23 cellular contexts compared by ENCODE assay signal in the genomic region with DNA sequence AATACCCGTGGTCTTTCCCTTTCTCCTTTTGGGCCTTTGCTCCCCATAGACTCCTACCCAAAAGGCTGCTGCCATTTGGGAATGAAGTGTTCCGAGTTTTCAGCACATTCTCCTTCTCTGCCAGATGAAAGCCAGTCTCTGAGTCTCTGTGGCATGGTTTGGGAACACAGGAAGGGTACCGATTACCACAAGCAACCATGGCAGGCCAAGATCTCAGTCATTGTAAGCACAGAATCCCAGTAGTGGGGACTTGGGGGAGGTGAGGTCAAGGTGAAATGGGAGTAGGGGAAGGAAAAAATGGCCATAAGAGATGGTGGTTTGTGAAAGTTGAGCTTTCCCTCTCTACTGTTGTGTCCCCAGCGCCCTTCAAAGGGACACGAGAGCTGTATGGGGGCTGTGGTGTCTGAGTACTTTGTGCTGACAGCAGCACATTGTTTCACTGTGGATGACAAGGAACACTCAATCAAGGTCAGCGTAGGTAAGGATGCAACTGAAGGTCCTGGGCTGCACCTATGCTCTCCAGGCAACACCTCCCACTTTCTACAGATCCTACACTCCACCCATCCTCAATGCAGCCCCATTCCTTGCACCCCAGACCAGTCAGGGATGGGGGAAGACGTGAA. TPM values are rescaled to one million over a fixed set of nuclear protein-coding genes. Genes with fewer than 3 reads are reported as not detected.
DNase-seq lines count a peak whose midpoint lies in the region; ATAC-seq, FAIRE-seq and TF ChIP-seq lines count a peak whose summit lies in the region.
"Had no signal": no experiment of that assay in that cellular context is flagged by ENCODE, and none has a peak within 500 bp of the region (broad histone marks: within the 10 kb centered on the region; RNA-seq: fewer than 3 reads in every experiment).

No MANE protein-coding gene starts in this region.

- peak overlapping the region in 2 of 6 donors; percentile 24 to 71 for H3K27ac Mint-ChIP-seq in immature natural killer cell
- H3K27ac Mint-ChIP-seq: activated CD8-positive, alpha-beta memory T cell treated with anti-CD3 and anti-CD28 coated beads, Interleukin-2, amount 10 ng/mL, durations not matched to agents 7 days and 5 days; neural progenitor cell; stimulated activated naive CD8-positive, alpha-beta T cell treated with anti-CD3 and anti-CD28 coated beads, Interleukin-15, Interleukin-2, amounts not matched to agents 100 ng/mL and 50 ng/mL, for 24 hours; T-helper 1 cell treated with Interleukin-12 subunit alpha and Interleukin-12 subunit beta and Interleukin-4 antibody, amounts not matched to agents 30 μg/mL and 1 μg/mL, for 36 hours had no signal

- peaks cover 19 to 24% (median 22%) of the 10 kb centered on the region in 3 donors for H3K36me3 Mint-ChIP-seq in immature natural killer cell

- TF ChIP-seq EP300 in A549 (IDR thresholded peaks at IDR 0.05), result no peak

- no peak overlapping the region for H3K4me3 Mint-ChIP-seq in immature natural killer cell
- H3K4me3 Mint-ChIP-seq: activated CD8-positive, alpha-beta memory T cell treated with anti-CD3 and anti-CD28 coated beads, Interleukin-2, amount 10 ng/mL, durations not matched to agents 7 days and 5 days; activated naive CD8-positive, alpha-beta T cell; neural progenitor cell; stimulated activated naive CD8-positive, alpha-beta T cell treated with anti-CD3 and anti-CD28 coated beads, Interleukin-15, Interleukin-2, amounts not matched to agents 100 ng/mL and 50 ng/mL, for 24 hours; T-helper 1 cell treated with Interleukin-12 subunit alpha and Interleukin-12 subunit beta and Interleukin-4 antibody, amounts not matched to agents 30 μg/mL and 1 μg/mL, for 36 hours had no signal

- no peak for ATAC-seq in A549
- ATAC-seq: activated CD8-positive, alpha-beta memory T cell treated with anti-CD3 and anti-CD28 coated beads, Interleukin-2, amount 10 ng/mL, durations not matched to agents 7 days and 5 days; GM12878 had no signal

- no peak for TF ChIP-seq RAD21 in A549 (conservative IDR thresholded peaks at IDR 0.05 in 1 of 2, IDR thresholded peaks at IDR 0.05 in 1 of 2)

- H3K4me3 ChIP-seq in A549, result no peak overlapping the region
- no peak overlapping the region for H3K4me3 ChIP-seq in HEK293 (ENCODE audit: low read depth, low read length)
- H3K4me3 ChIP-seq: GM12878, neural progenitor cell, sigmoid colon, tibial nerve had no signal

- no peak for TF ChIP-seq CTCF in A549 (IDR thresholded peaks at IDR 0.05)
- no peak for TF ChIP-seq CTCF in HEK293 (tag by site-specific recombination; IDR thresholded peaks at IDR 0.05)

- H3K27me3 Mint-ChIP-seq in immature natural killer cell (ENCODE audit: low read depth in 3 of 3), result peaks cover 2 to 12% (median 10%) of the 10 kb centered on the region in 3 donors
- H3K27me3 Mint-ChIP-seq: activated naive CD8-positive, alpha-beta T cell; stimulated activated naive CD8-positive, alpha-beta T cell treated with anti-CD3 and anti-CD28 coated beads, Interleukin-15, Interleukin-2, amounts not matched to agents 100 ng/mL and 50 ng/mL, for 24 hours had no signal

- no peaks in the 10 kb centered on the region for H3K9me3 ChIP-seq in A549
- no peaks in the 10 kb centered on the region for H3K9me3 ChIP-seq in HEK293 (ENCODE audit: control insufficient read depth, insufficient read depth, low read depth, low read length)
- H3K9me3 ChIP-seq: sigmoid colon, tibial nerve had no signal

- H3K27ac ChIP-seq in A549 (no peak overlapping the region), HEK293 (ENCODE audit: extremely low read depth, low read depth, low read length) (no peak overlapping the region)
- H3K27ac ChIP-seq: neural progenitor cell had no signal

- H3K4me1 ChIP-seq in A549 (peaks cover 13% of the 10 kb centered on the region), HEK293 (ENCODE audit: control insufficient read depth, insufficient read depth, low read length) (no peaks in the 10 kb centered on the region)
- H3K4me1 ChIP-seq: neural progenitor cell had no signal

- TF ChIP-seq POLR2A in A549 (IDR thresholded peaks at IDR 0.05; ENCODE audit: low read length) (no peak), erythroblast (IDR thresholded peaks at IDR 0.05; ENCODE audit: low read length) (peak; percentile 15)

- CTCF ChIA-PET in A549 (lab: Yijun Ruan, JAX) (interaction anchor here (2.0 to 3.9 kb wide), 3 partner anchors 27 to 58 kb away, joined by 5 to 26 read pairs (median 24); partner anchors contain the start of gene ZBTB12), HEK293 (lab: Yijun Ruan, JAX) (interaction anchor here (0.6 to 3.3 kb wide), 8 partner anchors 9 to 211 kb away, joined by 3 to 70 read pairs (median 4); partner anchors contain the start of gene LSM2)

- peaks cover 0 to 6% of the 10 kb centered on the region in 2 donors for H3K4me1 Mint-ChIP-seq in immature natural killer cell

- peaks cover 6 to 46% of the 10 kb centered on the region in 2 experiments; a peak in 2 of 3 replicates for H3K36me3 ChIP-seq in HEK293 (ENCODE audit: control insufficient read depth in 2 of 2, insufficient read depth in 1 of 2, low read length in 2 of 2)
- H3K36me3 ChIP-seq: neural progenitor cell had no signal

- 92% methylated on average over 7 of the region's 7 CpGs for WGBS in A549 (ENCODE audit: missing lambda C conversion rate)

- DNase-seq in A549 (ENCODE audit: low read depth in 1 of 2, low spot score in 1 of 2), result no peak
- DNase-seq in erythroblast (lab: John Stamatoyannopoulos, UW), result no peak
- DNase-seq in immature natural killer cell, result no peak
- no peak for DNase-seq in SHP77 treated with DMSO at 0.1 percent for 48 hours (lab: John Stamatoyannopoulos, UW)
- DNase-seq in NCI-H1417 (lab: John Stamatoyannopoulos, UW), result no peak
- DNase-seq: activated CD8-positive, alpha-beta memory T cell treated with anti-CD3 and anti-CD28 coated beads, Interleukin-2, amount 10 ng/mL, durations not matched to agents 7 days and 5 days; C1 segment of cervical spinal cord; cerebellar nuclear complex; NCI-H1048; NCI-H187 treated with DMSO at 0.1 percent for 48 hours; NCI-H524 treated with DMSO at 0.1 percent for 48 hours; sigmoid colon; stimulated activated CD4-positive, alpha-beta T cell treated with anti-CD3 and anti-CD28 coated beads, Interleukin-15, amount 100 ng/mL, for 24 hours had no signal

- no peak for FAIRE-seq in A549 (lab: Jason Lieb, UNC)
- FAIRE-seq: astrocyte, D721Med, GM12878, H54 had no signal

- H3K4me2 ChIP-seq in A549, result no peak overlapping the region
- H3K4me2 ChIP-seq: neural progenitor cell had no signal

- H3K9me3 Mint-ChIP-seq in immature natural killer cell, result no peaks in the 10 kb centered on the region
- H3K9me3 Mint-ChIP-seq: neural progenitor cell; stimulated activated naive CD8-positive, alpha-beta T cell treated with anti-CD3 and anti-CD28 coated beads, Interleukin-15, Interleukin-2, amounts not matched to agents 100 ng/mL and 50 ng/mL, for 24 hours; T-helper 1 cell treated with Interleukin-12 subunit alpha and Interleukin-12 subunit beta and Interleukin-4 antibody, amounts not matched to agents 30 μg/mL and 1 μg/mL, for 36 hours had no signal

- POLR2A ChIA-PET in A549 (lab: Yijun Ruan, JAX), result no interaction called here
- POLR2A ChIA-PET in HEK293 (lab: Yijun Ruan, JAX), result interaction anchor here (0.9 to 4.2 kb wide), 6 partner anchors 10 to 247 kb away, joined by 3 to 17 read pairs (median 4); partner anchors contain the start of genes ABHD16A and NEU1

TF ChIP-seq in A549, 52 proteins besides CTCF, POLR2A, EP300 and RAD21:
- no peak for TF ChIP-seq HOXB5 (CRISPR knock-in tag; IDR thresholded peaks at IDR 0.05)
- TF ChIP-seq TP53 (CRISPR knock-in tag; IDR thresholded peaks at IDR 0.05), result no peak
- TF ChIP-seq MAFK (IDR thresholded peaks at IDR 0.05; ENCODE audit: partially characterized antibody), result peak; percentile 71
TF ChIP-seq in A549: peak in this region for 1.

TF ChIP-seq in HEK293, 187 proteins besides CTCF, POLR2A, EP300 and RAD21 (continues in another document):
- TF ChIP-seq PRDM1 (tag by site-specific recombination; IDR thresholded peaks at IDR 0.05) (peak; percentile 49; the same call in 1 of the 2 replicates), ZNF223 (tag by site-specific recombination; IDR thresholded peaks at IDR 0.05) (no peak)

RNA-seq across cellular contexts. Expression of gene CFB, which starts 4.1 kb away (rescaled TPM):
- polyA plus RNA-seq in A549 (2011; rRNA removed), result 5.6 and 8.6 TPM in 2 replicates
- polyA plus RNA-seq in A549 (2012; cell fraction: cytosol; rRNA removed), result 0.33 and 0.54 TPM in 2 replicates
- polyA plus RNA-seq in A549 (2012; cell fraction: nucleus; rRNA removed), result 2.3 and 3.0 TPM in 2 replicates
- polyA plus RNA-seq in A549 (2017; fragmentation: RNase III; extraction: RNeasy Plus Mini Kit Qiagen cat#74134 plus additional on column Dnase treatment), result 2.7 to 4.9 TPM (median 4.4 TPM) in 3 replicates
- polyA minus RNA-seq in A549 (2011; rRNA and poly(A)+ RNA removed), result 8.3 and 8.6 TPM in 2 replicates
- polyA plus RNA-seq in immature natural killer cell, result under 1 TPM in 1 of 3 donors, not detected in 2; 0.27 TPM

RNA-seq across cellular contexts. Expression of gene NELFE, which starts 8.7 kb away (rescaled TPM):
- polyA plus RNA-seq in A549 (2011; rRNA removed) (54.1 and 64.2 TPM in 2 replicates), A549 (2017; fragmentation: RNase III; extraction: RNeasy Plus Mini Kit Qiagen cat#74134 plus additional on column Dnase treatment) (70.6 to 73.6 TPM (median 72.4 TPM) in 3 replicates), immature natural killer cell (10 to 100 TPM; 73.3 to 84.6 (median 76.9) TPM)
- polyA plus RNA-seq in A549 (2012; cell fraction: cytosol; rRNA removed), result 62.4 and 70.9 TPM in 2 replicates
- 34.0 and 43.5 TPM in 2 replicates for polyA plus RNA-seq in A549 (2012; cell fraction: nucleus; rRNA removed)
- 37.4 and 43.2 TPM in 2 replicates for polyA minus RNA-seq in A549 (2011; rRNA and poly(A)+ RNA removed)

RNA-seq across cellular contexts. Expression of gene SKIC2, which starts 8.9 kb away (rescaled TPM):
- 20.8 and 23.4 TPM in 2 replicates for polyA plus RNA-seq in A549 (2011; rRNA removed)
- polyA plus RNA-seq in A549 (2012; cell fraction: cytosol; rRNA removed), result 30.5 and 34.2 TPM in 2 replicates
- polyA plus RNA-seq in A549 (2012; cell fraction: nucleus; rRNA removed), result 161 and 164 TPM in 2 replicates
- 33.2 to 40.5 TPM (median 37.5 TPM) in 3 replicates for polyA plus RNA-seq in A549 (2017; fragmentation: RNase III; extraction: RNeasy Plus Mini Kit Qiagen cat#74134 plus additional on column Dnase treatment)
- 76.6 and 84.8 TPM in 2 replicates for polyA minus RNA-seq in A549 (2011; rRNA and poly(A)+ RNA removed)
- polyA plus RNA-seq in immature natural killer cell, result 10 to 100 TPM; 14.1 to 20.6 (median 19.3) TPM

RNA-seq across cellular contexts. Expression of gene DXO, which starts 21.9 kb away (rescaled TPM):
- polyA plus RNA-seq in A549 (2011; rRNA removed), result 12.7 and 16.0 TPM in 2 replicates
- polyA plus RNA-seq in A549 (2012; cell fraction: cytosol; rRNA removed), result 17.6 and 19.7 TPM in 2 replicates
- polyA plus RNA-seq in A549 (2012; cell fraction: nucleus; rRNA removed), result 53.1 and 54.8 TPM in 2 replicates
- 11.6 to 15.6 TPM (median 14.6 TPM) in 3 replicates for polyA plus RNA-seq in A549 (2017; fragmentation: RNase III; extraction: RNeasy Plus Mini Kit Qiagen cat#74134 plus additional on column Dnase treatment)
- 23.9 and 27.7 TPM in 2 replicates for polyA minus RNA-seq in A549 (2011; rRNA and poly(A)+ RNA removed)
- 10 to 100 TPM in 2 of 3 donors, 1 to 10 TPM in 1; 9.2 to 19.5 (median 17.2) TPM for polyA plus RNA-seq in immature natural killer cell

RNA-seq across cellular contexts. Expression of gene C2, which starts 22.5 kb away (rescaled TPM):
- polyA plus RNA-seq in A549 (2011; rRNA removed) (0.83 and 0.87 TPM in 2 replicates), A549 (2017; fragmentation: RNase III; extraction: RNeasy Plus Mini Kit Qiagen cat#74134 plus additional on column Dnase treatment) (0.22 to 0.41 TPM (median 0.36 TPM) in 3 replicates), immature natural killer cell (under 1 TPM in 1 of 3 donors, not detected in 2; 0.74 TPM)
- polyA plus RNA-seq in A549 (2012; cell fraction: cytosol; rRNA removed), result 0.10 and 0.13 TPM in 2 replicates
- polyA plus RNA-seq in A549 (2012; cell fraction: nucleus; rRNA removed), result 0.13 and 0.31 TPM in 2 replicates
- polyA minus RNA-seq in A549 (2011; rRNA and poly(A)+ RNA removed), result 0.99 and 1.8 TPM in 2 replicates
